8 cellular contexts compared by ENCODE assay signal in genomic region chr11:102111787-102112653, GRCh38. TPM values are rescaled to one million over a fixed set of nuclear protein-coding genes. Genes with fewer than 3 reads are reported as not detected.
DNase-seq lines count a peak whose midpoint lies in the region; ATAC-seq and TF ChIP-seq lines count a peak whose summit lies in the region.

No MANE protein-coding gene starts in this region.

- peaks cover 23 to 40% of the 10 kb centered on the region in 2 donors for H3K27me3 Mint-ChIP-seq in natural killer cell (ENCODE audit: low read depth in 2 of 2)

- H3K4me3 Mint-ChIP-seq in natural killer cell, result peak overlapping the region; percentile 81

- intact Hi-C loops in Right ventricle myocardium inferior (cut with DNase I), result loop anchor here (2.0 to 5.0 kb wide), 4 partner anchors 33 to 195 kb away; partner anchors contain the start of genes ANGPTL5 and CEP126
- intact Hi-C loops in cardiac septum (cut with DNase I), result loop anchor here (2.0 to 5.0 kb wide), 4 partner anchors 45 to 235 kb away; partner anchors contain the start of gene BIRC2
- intact Hi-C loops in natural killer cell (cut with micrococcal nuclease), result no loop called here

- no peaks in the 10 kb centered on the region for H3K36me3 Mint-ChIP-seq in natural killer cell

- H3K9me3 Mint-ChIP-seq in natural killer cell, result no peaks in the 10 kb centered on the region

- no peak overlapping the region for H3K27ac Mint-ChIP-seq in natural killer cell

- DNase-seq in Right ventricle myocardium inferior (ENCODE audit: missing footprints), result no peak
- DNase-seq in cardiac septum (ENCODE audit: low spot score), result no peak
- peak; percentile 3 to 6 for DNase-seq in activated CD4-positive, alpha-beta T cell treated with anti-CD3 and anti-CD28 coated beads, Interleukin-2, amount 50 U/mL, for 48 hours
- peak; percentile 86 for DNase-seq in fibroblast of gingiva (ENCODE audit: low read depth)
- DNase-seq in natural killer cell, result no peak
- DNase-seq in NCI-H524 (lab: John Stamatoyannopoulos, UW), result no peak
- DNase-seq in NCI-H526 (lab: John Stamatoyannopoulos, UW), result no peak

- ATAC-seq in Right ventricle myocardium inferior (peak; percentile 8), natural killer cell (peak in 1 of 3 donors; percentile 22), HG02571 (IDR thresholded peaks at IDR 0.05; ENCODE audit: unreplicated experiment) (no peak)

- peaks cover 11 to 15% of the 10 kb centered on the region in 2 donors for H3K4me1 Mint-ChIP-seq in natural killer cell

- TF ChIP-seq CTCF in natural killer cell (IDR thresholded peaks at IDR 0.05), result no peak

RNA-seq across cellular contexts. Expression of gene YAP1, which starts 1.8 kb away (rescaled TPM):
- 92.9 TPM for total RNA-seq in Right ventricle myocardium inferior
- 74.9 TPM for total RNA-seq in cardiac septum
- not detected for total RNA-seq in natural killer cell

Comparison
In these comparisons a context has a peak if more than half of its experiments do, and no peak if none do; other contexts are left out.
1. DNase-seq: peak in activated CD4-positive, alpha-beta T cell treated with anti-CD3 and anti-CD28 coated beads, Interleukin-2, amount 50 U/mL, for 48 hours (2 of 2) and fibroblast of gingiva (single experiment); none in Right ventricle myocardium inferior (single experiment), cardiac septum (single experiment), natural killer cell (single experiment), NCI-H524 (0 of 2) and NCI-H526 (0 of 2).
2. RNA of gene YAP1, which starts 1.8 kb away (total RNA-seq): 92.9 TPM in Right ventricle myocardium inferior (single experiment) and 74.9 TPM in cardiac septum (single experiment); not detected in natural killer cell; every median in the first group is over 10 times any median in the second.